In genomic region chr10:127100983-127101615, GRCh38 we compare ENCODE assay signal across 16 cellular contexts.
"Had no signal": no experiment of that assay in that cellular context is flagged by ENCODE, and none has a peak within 500 bp of the region (broad histone marks: within the 10 kb centered on the region; RNA-seq: fewer than 3 reads in every experiment).

No MANE protein-coding gene starts in this region.

- DNase-seq: cortex of kidney; dorsolateral prefrontal cortex; effector memory CD4-positive, alpha-beta T cell; glutamatergic neuron; immature natural killer cell; left ventricle myocardium inferior; lower lobe of right lung; natural killer cell; sigmoid colon; stimulated activated CD4-positive, alpha-beta T cell treated with anti-CD3 and anti-CD28 coated beads, Interleukin-2, amount 100 ng/mL, for 24 hours; stimulated activated CD4-positive, alpha-beta T cell treated with anti-CD3 and anti-CD28 coated beads, Interleukin-4, amount 100 ng/mL, for 4 hours; stimulated activated naive B cell treated with anti-CD40 and anti-IgM and Interleukin-4, amounts not matched to agents 10 μg/mL and 1 μg/mL and 100 μg/mL, for 72 hours; stimulated activated naive CD8-positive, alpha-beta T cell treated with anti-CD3 and anti-CD28 coated beads, Interleukin-15, amount 100 ng/mL, for 72 hours; transverse colon had no signal

- ATAC-seq: natural killer cell; stimulated activated naive B cell treated with anti-CD40 and anti-IgM and Interleukin-4, amounts not matched to agents 10 μg/mL and 1 μg/mL and 100 μg/mL, for 72 hours had no signal

- H3K4me3 Mint-ChIP-seq: immature natural killer cell; memory B cell; mesothelial cell of epicardium; natural killer cell; stimulated activated naive B cell treated with anti-CD40 and anti-IgM and Interleukin-4, amounts not matched to agents 10 μg/mL and 1 μg/mL and 100 μg/mL, for 72 hours; stimulated activated naive CD8-positive, alpha-beta T cell treated with anti-CD3 and anti-CD28 coated beads, Interleukin-15, amount 100 ng/mL, for 72 hours had no signal

- H3K4me1 Mint-ChIP-seq: immature natural killer cell; memory B cell; mesothelial cell of epicardium; stimulated activated naive B cell treated with anti-CD40 and anti-IgM and Interleukin-4, amounts not matched to agents 10 μg/mL and 1 μg/mL and 100 μg/mL, for 72 hours had no signal

- H3K36me3 Mint-ChIP-seq: immature natural killer cell; memory B cell; natural killer cell; stimulated activated naive B cell treated with anti-CD40 and anti-IgM and Interleukin-4, amounts not matched to agents 10 μg/mL and 1 μg/mL and 100 μg/mL, for 72 hours had no signal

- H3K27ac Mint-ChIP-seq: immature natural killer cell; memory B cell; mesothelial cell of epicardium; natural killer cell; stimulated activated naive B cell treated with anti-CD40 and anti-IgM and Interleukin-4, amounts not matched to agents 10 μg/mL and 1 μg/mL and 100 μg/mL, for 72 hours; stimulated activated naive CD8-positive, alpha-beta T cell treated with anti-CD3 and anti-CD28 coated beads, Interleukin-15, amount 100 ng/mL, for 72 hours had no signal

- H3K27me3 Mint-ChIP-seq: memory B cell; stimulated activated naive B cell treated with anti-CD40 and anti-IgM and Interleukin-4, amounts not matched to agents 10 μg/mL and 1 μg/mL and 100 μg/mL, for 72 hours; stimulated activated naive CD8-positive, alpha-beta T cell treated with anti-CD3 and anti-CD28 coated beads, Interleukin-15, amount 100 ng/mL, for 72 hours had no signal

- H3K9me3 Mint-ChIP-seq: immature natural killer cell, mesothelial cell of epicardium, natural killer cell had no signal
